ENCODE assay signal across 17 cellular contexts in genomic region chr2:62826141-62826540, GRCh38.
DNase-seq lines count a peak whose midpoint lies in the region; ATAC-seq and TF ChIP-seq lines count a peak whose summit lies in the region.
"Had no signal": no experiment of that assay in that cellular context is flagged by ENCODE, and none has a peak within 500 bp of the region (broad histone marks: within the 10 kb centered on the region; RNA-seq: fewer than 3 reads in every experiment).

No MANE protein-coding gene starts in this region.

- H4K91ac ChIP-seq in mesenchymal stem cell (ENCODE audit: low read length), result no peak overlapping the region

- H3K27ac Mint-ChIP-seq in HFFc6 (peak overlapping the region; percentile 67), chondrocyte (ENCODE audit: unreplicated experiment) (peak overlapping the region; percentile 71)
- no peak overlapping the region for H3K27ac Mint-ChIP-seq in activated CD4-positive, alpha-beta memory T cell treated with anti-CD3 and anti-CD28 coated beads, Interleukin-2, amount 10 ng/mL, durations not matched to agents 7 days and 5 days
- H3K27ac Mint-ChIP-seq in stimulated activated naive CD8-positive, alpha-beta T cell treated with anti-CD3 and anti-CD28 coated beads, Interleukin-15, amount 100 ng/mL, for 72 hours, result no peak overlapping the region

- H3K9me3 Mint-ChIP-seq in HFFc6 (no peaks in the 10 kb centered on the region; the same call in 1 of the 2 replicates), chondrocyte (ENCODE audit: low read depth) (peaks cover 3% of the 10 kb centered on the region)
- no peaks in the 10 kb centered on the region for H3K9me3 Mint-ChIP-seq in activated CD4-positive, alpha-beta memory T cell treated with anti-CD3 and anti-CD28 coated beads, Interleukin-2, amount 10 ng/mL, durations not matched to agents 7 days and 5 days
- peaks cover 7 to 8% of the 10 kb centered on the region in 2 donors for H3K9me3 Mint-ChIP-seq in stimulated activated naive CD8-positive, alpha-beta T cell treated with anti-CD3 and anti-CD28 coated beads, Interleukin-15, amount 100 ng/mL, for 72 hours
- H3K9me3 Mint-ChIP-seq: effector memory CD8-positive, alpha-beta T cell; H9 had no signal

- no peak overlapping the region for H4K8ac ChIP-seq in mesenchymal stem cell (ENCODE audit: low read length)

- H3K4me3 Mint-ChIP-seq in HFFc6 (peak overlapping the region; percentile 60), chondrocyte (ENCODE audit: unreplicated experiment) (no peak overlapping the region)
- no peak overlapping the region for H3K4me3 Mint-ChIP-seq in activated CD4-positive, alpha-beta memory T cell treated with anti-CD3 and anti-CD28 coated beads, Interleukin-2, amount 10 ng/mL, durations not matched to agents 7 days and 5 days
- no peak overlapping the region for H3K4me3 Mint-ChIP-seq in stimulated activated naive CD8-positive, alpha-beta T cell treated with anti-CD3 and anti-CD28 coated beads, Interleukin-15, amount 100 ng/mL, for 72 hours
- H3K4me3 Mint-ChIP-seq: effector memory CD8-positive, alpha-beta T cell; H9 had no signal

- H3K36me3 ChIP-seq in mesenchymal stem cell (ENCODE audit: control insufficient read depth in 1 of 2, insufficient read depth in 2 of 2, low read depth in 1 of 2, low read length in 2 of 2), result peaks cover 0 to 56% of the 10 kb centered on the region in 2 experiments

- no peak overlapping the region for H3K14ac ChIP-seq in mesenchymal stem cell (ENCODE audit: low read length in 2 of 2)

- peak overlapping the region; percentile 28 for H3K4me2 ChIP-seq in mesenchymal stem cell (ENCODE audit: low read length, poor library complexity, severe bottlenecking)

- no peak overlapping the region for H2BK15ac ChIP-seq in mesenchymal stem cell (ENCODE audit: low read depth, poor library complexity, severe bottlenecking)

- TF ChIP-seq CTCF in 22Rv1 (IDR thresholded peaks at IDR 0.05) (no peak), HFFc6 (IDR thresholded peaks at IDR 0.05) (no peak), chondrocyte (IDR thresholded peaks at IDR 0.05) (no peak)

- H2AK5ac ChIP-seq in mesenchymal stem cell (ENCODE audit: low read length, severe bottlenecking), result no peak overlapping the region

- POLR2A ChIA-PET in activated CD4-positive, alpha-beta memory T cell treated with anti-CD3 and anti-CD28 coated beads, Interleukin-2, amount 10 ng/mL, durations not matched to agents 7 days and 5 days (lab: Charles Lee), result no interaction called here

- peaks cover 5% of the 10 kb centered on the region for H3K79me1 ChIP-seq in mesenchymal stem cell (replicated peaks; ENCODE audit: low read length, poor library complexity, severe bottlenecking)

- DNase-seq in HFFc6, result peak; percentile 28
- no peak for DNase-seq in chondrocyte (ENCODE audit: low spot score)
- DNase-seq in mesenchymal stem cell, result peak; percentile 8
- DNase-seq in cerebellar nuclear complex (lab: John Stamatoyannopoulos, UW), result no peak
- no peak for DNase-seq in activated CD4-positive, alpha-beta memory T cell treated with anti-CD3 and anti-CD28 coated beads, Interleukin-2, amount 10 ng/mL, durations not matched to agents 7 days and 5 days
- no peak for DNase-seq in stimulated activated naive CD8-positive, alpha-beta T cell treated with anti-CD3 and anti-CD28 coated beads, Interleukin-15, amount 100 ng/mL, for 72 hours
- DNase-seq: activated naive CD4-positive, alpha-beta T cell treated with Interleukin-2 at 50 U/mL for 16 hours; effector memory CD8-positive, alpha-beta T cell; H9; NCI-H1417 treated with DMSO at 0.1 percent for 48 hours; T-helper 9 cell; transverse colon had no signal

- H3K4me1 ChIP-seq in mesenchymal stem cell (ENCODE audit: control insufficient read depth, insufficient read depth, low read depth, low read length), result no peaks in the 10 kb centered on the region

- H2BK120ac ChIP-seq in mesenchymal stem cell (ENCODE audit: low read depth, low read length), result no peak overlapping the region

- no peak overlapping the region for H3K4me3 ChIP-seq in mesenchymal stem cell (ENCODE audit: insufficient read depth in 1 of 2, low read depth in 1 of 2, low read length in 2 of 2)
- H3K4me3 ChIP-seq: gastroesophageal sphincter, transverse colon had no signal

- H3K4ac ChIP-seq in mesenchymal stem cell (ENCODE audit: low read depth in 1 of 2, low read length in 2 of 2), result no peak overlapping the region

- no peak overlapping the region for H2BK5ac ChIP-seq in mesenchymal stem cell (ENCODE audit: low read depth, low read length, poor library complexity, severe bottlenecking)

- WGBS in mesenchymal stem cell, result 94% methylated on average over 1 of the region's 3 CpGs

- H3K4me1 Mint-ChIP-seq in HFFc6 (ENCODE audit: low read depth) (peaks cover 41% of the 10 kb centered on the region), chondrocyte (ENCODE audit: low read depth) (peaks cover 25% of the 10 kb centered on the region)
- H3K4me1 Mint-ChIP-seq in activated CD4-positive, alpha-beta memory T cell treated with anti-CD3 and anti-CD28 coated beads, Interleukin-2, amount 10 ng/mL, durations not matched to agents 7 days and 5 days, result no peaks in the 10 kb centered on the region
- H3K4me1 Mint-ChIP-seq in stimulated activated naive CD8-positive, alpha-beta T cell treated with anti-CD3 and anti-CD28 coated beads, Interleukin-15, amount 100 ng/mL, for 72 hours, result no peaks in the 10 kb centered on the region

- peaks cover 20% of the 10 kb centered on the region for H3K36me3 Mint-ChIP-seq in HFFc6 (ENCODE audit: low read depth)
- H3K36me3 Mint-ChIP-seq in chondrocyte (ENCODE audit: low read depth), result peaks cover 16% of the 10 kb centered on the region
- peaks cover 10% of the 10 kb centered on the region for H3K36me3 Mint-ChIP-seq in activated CD4-positive, alpha-beta memory T cell treated with anti-CD3 and anti-CD28 coated beads, Interleukin-2, amount 10 ng/mL, durations not matched to agents 7 days and 5 days (ENCODE audit: low read depth)

- H3K27me3 Mint-ChIP-seq in HFFc6 (ENCODE audit: insufficient read depth) (no peaks in the 10 kb centered on the region), chondrocyte (ENCODE audit: low read depth) (no peaks in the 10 kb centered on the region)
- H3K27me3 Mint-ChIP-seq in activated CD4-positive, alpha-beta memory T cell treated with anti-CD3 and anti-CD28 coated beads, Interleukin-2, amount 10 ng/mL, durations not matched to agents 7 days and 5 days, result no peaks in the 10 kb centered on the region
- no peaks in the 10 kb centered on the region for H3K27me3 Mint-ChIP-seq in stimulated activated naive CD8-positive, alpha-beta T cell treated with anti-CD3 and anti-CD28 coated beads, Interleukin-15, amount 100 ng/mL, for 72 hours
- H3K27me3 Mint-ChIP-seq: effector memory CD8-positive, alpha-beta T cell had no signal

- no peaks in the 10 kb centered on the region for H3K27me3 ChIP-seq in mesenchymal stem cell (ENCODE audit: control insufficient read depth in 1 of 2, insufficient read depth in 1 of 2, low read length in 2 of 2)
- H3K27me3 ChIP-seq: gastroesophageal sphincter, neutrophil, transverse colon had no signal

- H2BK12ac ChIP-seq in mesenchymal stem cell (ENCODE audit: low read length in 2 of 2), result no peak overlapping the region

- H3K9me3 ChIP-seq in mesenchymal stem cell (ENCODE audit: control insufficient read depth, low read length), result peaks cover 4% of the 10 kb centered on the region
- H3K9me3 ChIP-seq: gastroesophageal sphincter, neutrophil, transverse colon had no signal

- no peak overlapping the region for H3K23ac ChIP-seq in mesenchymal stem cell (ENCODE audit: low read length in 2 of 2)

- no peak overlapping the region for H2AFZ ChIP-seq in mesenchymal stem cell (ENCODE audit: low read depth, low read length)

- no peak for ATAC-seq in HG02798 (IDR thresholded peaks at IDR 0.05; ENCODE audit: poor library complexity, unreplicated experiment)
- ATAC-seq in stimulated activated naive CD8-positive, alpha-beta T cell treated with anti-CD3 and anti-CD28 coated beads, Interleukin-15, amount 100 ng/mL, for 72 hours, result no peak
- ATAC-seq: effector memory CD8-positive, alpha-beta T cell; gastroesophageal sphincter; Right ventricle myocardium inferior had no signal

- H3K9ac ChIP-seq in mesenchymal stem cell (ENCODE audit: low read length), result no peak overlapping the region

- H3K27ac ChIP-seq in 22Rv1 (peak overlapping the region; percentile 52), mesenchymal stem cell (ENCODE audit: low read length, poor library complexity, severe bottlenecking) (peak overlapping the region; percentile 76)
- H3K27ac ChIP-seq: gastroesophageal sphincter, neutrophil, transverse colon had no signal

- CTCF ChIA-PET in activated CD4-positive, alpha-beta memory T cell treated with anti-CD3 and anti-CD28 coated beads, Interleukin-2, amount 10 ng/mL, durations not matched to agents 7 days and 5 days (lab: Charles Lee), result no interaction called here

- H3K18ac ChIP-seq in mesenchymal stem cell (ENCODE audit: low read depth in 1 of 2, low read length in 2 of 2), result no peak overlapping the region

Comparison
In these comparisons a context has a peak if more than half of its experiments do, and no peak if none do; other contexts are left out.
1. DNase-seq: peak in HFFc6 (single experiment) and mesenchymal stem cell (single experiment); none in chondrocyte (single experiment), cerebellar nuclear complex (0 of 2), activated CD4-positive, alpha-beta memory T cell treated with anti-CD3 and anti-CD28 coated beads, Interleukin-2, amount 10 ng/mL, durations not matched to agents 7 days and 5 days (single experiment) and stimulated activated naive CD8-positive, alpha-beta T cell treated with anti-CD3 and anti-CD28 coated beads, Interleukin-15, amount 100 ng/mL, for 72 hours (0 of 2).
2. H3K27ac Mint-ChIP-seq: peak in HFFc6 (single experiment) and chondrocyte (single experiment); none in activated CD4-positive, alpha-beta memory T cell treated with anti-CD3 and anti-CD28 coated beads, Interleukin-2, amount 10 ng/mL, durations not matched to agents 7 days and 5 days (single experiment) and stimulated activated naive CD8-positive, alpha-beta T cell treated with anti-CD3 and anti-CD28 coated beads, Interleukin-15, amount 100 ng/mL, for 72 hours (0 of 2).